ENCODE assay signal across 7 cellular contexts in genomic region chr20:35456700-35457099, GRCh38. TPM values are rescaled to one million over a fixed set of nuclear protein-coding genes. Genes with fewer than 3 reads are reported as not detected.
DNase-seq lines count a peak whose midpoint lies in the region; ATAC-seq, FAIRE-seq and TF ChIP-seq lines count a peak whose summit lies in the region.
"Not testable (repeated sequence)": the region's sequence is repeated elsewhere in the genome, so short reads cannot be mapped to it uniquely, and the experiment has no call there.

No MANE protein-coding gene starts in this region.

- peaks cover 37% of the 10 kb centered on the region for H3K79me2 ChIP-seq in DOHH2 (ENCODE audit: control insufficient read depth, low read length)
- peaks cover 16% of the 10 kb centered on the region for H3K79me2 ChIP-seq in keratinocyte (ENCODE audit: control insufficient read depth, insufficient read depth, low read length)
- H3K79me2 ChIP-seq in neural progenitor cell (ENCODE audit: low read depth): peaks cover 41% of the 10 kb centered on the region

- peaks cover 26% of the 10 kb centered on the region for H3K36me3 ChIP-seq in DOHH2 (ENCODE audit: control insufficient read depth, low read length)
- H3K36me3 ChIP-seq in NT2/D1 (ENCODE audit: insufficient read depth, insufficient read length, low read length): peaks cover 32% of the 10 kb centered on the region
- not testable (repeated sequence) for H3K36me3 ChIP-seq in ectodermal cell (ENCODE audit: control insufficient read depth, insufficient read depth, low read length); neural progenitor cell
- H3K36me3 ChIP-seq in keratinocyte (ENCODE audit: control insufficient read depth in 2 of 2, extremely low read depth in 1 of 2, insufficient read depth in 2 of 2, low read length in 2 of 2): peaks cover 3 to 14% of the 10 kb centered on the region in 2 experiments

- H3K27ac ChIP-seq in DOHH2 (ENCODE audit: low read depth, low read length); ectodermal cell (ENCODE audit: insufficient read depth, low read depth, low read length, poor library complexity, severe bottlenecking); keratinocyte (ENCODE audit: control insufficient read depth, insufficient read depth, low read length); neural progenitor cell: not testable (repeated sequence)

- not testable (repeated sequence) for TF ChIP-seq CTCF in DOHH2 (IDR thresholded peaks at IDR 0.05; ENCODE audit: low read depth, low read length, poor library complexity, severe bottlenecking); activated B cell treated with CpG ODN at 0.5 μM for 24 hours (IDR thresholded peaks at IDR 0.05); keratinocyte (optimal IDR thresholded peaks at IDR 0.05 in 1 of 3, IDR thresholded peaks at IDR 0.05 in 1 of 3, conservative IDR thresholded peaks at IDR 0.05 in 1 of 3; ENCODE audit: extremely low read depth in 1 of 3, insufficient read depth in 2 of 3, low read length in 3 of 3); neural progenitor cell (IDR thresholded peaks at IDR 0.05)

- 0 out of 2 replicates have a peak overlapping the region, but pooled peaks have one; percentile 73 for H3K4me3 ChIP-seq in DOHH2 (ENCODE audit: low read length)
- peak overlapping the region; percentile 81 for H3K4me3 ChIP-seq in NT2/D1 (ENCODE audit: insufficient read length, low read depth)
- H3K4me3 ChIP-seq in ectodermal cell (ENCODE audit: insufficient read depth, low read depth, low read length): peak overlapping the region; percentile 76
- not testable (repeated sequence) for H3K4me3 ChIP-seq in keratinocyte (ENCODE audit: control insufficient read depth in 2 of 3, extremely low read depth in 1 of 3, insufficient read depth in 2 of 3, low read depth in 1 of 3, low read length in 3 of 3)
- peak overlapping the region; percentile 72 for H3K4me3 ChIP-seq in neural progenitor cell

- not testable (repeated sequence) for H3K36me3 Mint-ChIP-seq in activated B cell treated with CpG ODN at 0.5 μM for 24 hours (ENCODE audit: low read depth); activated naive CD4-positive, alpha-beta T cell treated with anti-CD3 and anti-CD28 coated beads, Interleukin-2, amount 50 U/mL, for 24 hours
- peaks cover 15% of the 10 kb centered on the region for H3K36me3 Mint-ChIP-seq in neural progenitor cell

- not testable (repeated sequence) for FAIRE-seq in keratinocyte (lab: Jason Lieb, UNC)

- not testable (repeated sequence) for H3K27ac Mint-ChIP-seq in activated B cell treated with CpG ODN at 0.5 μM for 24 hours; activated naive CD4-positive, alpha-beta T cell treated with anti-CD3 and anti-CD28 coated beads, Interleukin-2, amount 50 U/mL, for 24 hours; neural progenitor cell

- H3K4me1 Mint-ChIP-seq in activated B cell treated with CpG ODN at 0.5 μM for 24 hours (peaks cover 13% of the 10 kb centered on the region), neural progenitor cell (peaks cover 29% of the 10 kb centered on the region)
- peaks cover 33% of the 10 kb centered on the region for H3K4me1 Mint-ChIP-seq in activated naive CD4-positive, alpha-beta T cell treated with anti-CD3 and anti-CD28 coated beads, Interleukin-2, amount 50 U/mL, for 24 hours

- not testable (repeated sequence) for H3K27me3 ChIP-seq in DOHH2 (ENCODE audit: control insufficient read depth, low read length); NT2/D1 (ENCODE audit: insufficient read depth, insufficient read length); ectodermal cell (ENCODE audit: control insufficient read depth, insufficient read depth, low read length, poor library complexity, severe bottlenecking); keratinocyte (ENCODE audit: control insufficient read depth, extremely low read depth, insufficient read depth, low read length); neural progenitor cell

- H3K4me2 ChIP-seq in DOHH2 (ENCODE audit: low read length): peak overlapping the region; percentile 52
- peak overlapping the region; percentile 74 for H3K4me2 ChIP-seq in keratinocyte (ENCODE audit: control insufficient read depth, extremely low read depth, insufficient read depth, low read depth, low read length)
- peak overlapping the region; percentile 90 for H3K4me2 ChIP-seq in neural progenitor cell

- H3K9ac ChIP-seq in NT2/D1 (ENCODE audit: insufficient read length, low read depth); keratinocyte (ENCODE audit: control insufficient read depth, extremely low read depth, insufficient read depth, low read length); neural progenitor cell: not testable (repeated sequence)

- H3K4me1 ChIP-seq in DOHH2 (ENCODE audit: control insufficient read depth, low read length): peaks cover 32% of the 10 kb centered on the region
- not testable (repeated sequence) for H3K4me1 ChIP-seq in NT2/D1 (ENCODE audit: insufficient read depth, insufficient read length); neural progenitor cell
- H3K4me1 ChIP-seq in ectodermal cell (ENCODE audit: control insufficient read depth, insufficient read depth, low read length): peaks cover 10% of the 10 kb centered on the region
- H3K4me1 ChIP-seq in keratinocyte (ENCODE audit: control insufficient read depth, extremely low read depth, insufficient read depth, low read length): peaks cover 12% of the 10 kb centered on the region

- POLR2A ChIA-PET in activated B cell treated with CpG ODN at 0.5 μM for 24 hours (lab: Charles Lee): interaction anchor here (1.3 to 2.1 kb wide), 2 partner anchors 34 to 161 kb away, joined by 4 to 17 read pairs; no protein-coding TSS in a partner anchor

- not testable (repeated sequence) for H4K20me1 ChIP-seq in DOHH2 (ENCODE audit: control insufficient read depth, insufficient read depth, low read depth, low read length); keratinocyte (ENCODE audit: control insufficient read depth, extremely low read depth, insufficient read depth, low read length); neural progenitor cell (ENCODE audit: low read depth)

- H3K9me3 Mint-ChIP-seq in activated B cell treated with CpG ODN at 0.5 μM for 24 hours; activated naive CD4-positive, alpha-beta T cell treated with anti-CD3 and anti-CD28 coated beads, Interleukin-2, amount 50 U/mL, for 24 hours; neural progenitor cell: not testable (repeated sequence)

- DNase-seq in NT2/D1 (ENCODE audit: low read depth, low spot score); activated B cell treated with CpG ODN at 0.5 μM for 24 hours; keratinocyte (ENCODE audit: low read depth, low spot score); neural progenitor cell (ENCODE audit: low spot score): not testable (repeated sequence)

- H3K9me3 ChIP-seq in DOHH2 (ENCODE audit: control insufficient read depth, insufficient read depth, low read length); NT2/D1 (ENCODE audit: insufficient read depth, low read length); ectodermal cell (ENCODE audit: control insufficient read depth, low read length); keratinocyte (ENCODE audit: control insufficient read depth, low read depth, low read length); neural progenitor cell (ENCODE audit: low read depth): not testable (repeated sequence)

- dilution Hi-C loops in keratinocyte (cut with MboI; ENCODE audit: extremely low pct_ligation_motif_present, low sequenced_read_pairs): not testable (repeated sequence)

- H3F3A ChIP-seq in DOHH2 (ENCODE audit: control insufficient read depth, insufficient read depth) (peaks cover 11% of the 10 kb centered on the region; the same call in 1 of the 2 replicates), neural progenitor cell (ENCODE audit: low read depth) (peaks cover 25% of the 10 kb centered on the region)

- H3K4me3 Mint-ChIP-seq in activated B cell treated with CpG ODN at 0.5 μM for 24 hours (peak overlapping the region; percentile 15), neural progenitor cell (peak overlapping the region; percentile 96)
- peak overlapping the region; percentile 95 for H3K4me3 Mint-ChIP-seq in activated naive CD4-positive, alpha-beta T cell treated with anti-CD3 and anti-CD28 coated beads, Interleukin-2, amount 50 U/mL, for 24 hours

- intact Hi-C loops in activated B cell treated with CpG ODN at 0.5 μM for 24 hours (cut with micrococcal nuclease): not testable (repeated sequence)

- CTCF ChIA-PET in activated B cell treated with CpG ODN at 0.5 μM for 24 hours (lab: Charles Lee): interaction anchor here (2.1 kb wide), 1 partner anchor 9 kb away, joined by 10 read pairs; no protein-coding TSS in a partner anchor

- not testable (repeated sequence) for H2AFZ ChIP-seq in keratinocyte (ENCODE audit: control insufficient read depth, low read length); neural progenitor cell (replicated peaks)

- ATAC-seq in activated B cell treated with CpG ODN at 0.5 μM for 24 hours (ENCODE audit: low read depth): not testable (repeated sequence)

- H3K27me3 Mint-ChIP-seq in activated B cell treated with CpG ODN at 0.5 μM for 24 hours; activated naive CD4-positive, alpha-beta T cell treated with anti-CD3 and anti-CD28 coated beads, Interleukin-2, amount 50 U/mL, for 24 hours; neural progenitor cell (ENCODE audit: insufficient read depth, low read depth): not testable (repeated sequence)

- not testable (repeated sequence) for H3K9me1 ChIP-seq in keratinocyte (ENCODE audit: control insufficient read depth, extremely low read depth, insufficient read depth, low read length)

- not testable (repeated sequence) for H3K9me2 ChIP-seq in DOHH2 (replicated peaks; ENCODE audit: control insufficient read depth, low read length)

- 90 to 94% methylated on average over 7 of the region's 7 CpGs for WGBS in ectodermal cell, 2 experiments

RNA-seq across cellular contexts. Expression of gene CEP250, which starts 1.3 kb away (rescaled TPM):
- total RNA-seq in activated B cell treated with CpG ODN at 0.5 μM for 24 hours (49.6 and 54.7 TPM in 2 replicates), neural progenitor cell (ENCODE audit: low replicate concordance) (33.0 and 55.4 TPM in 2 replicates)
- 37.1 TPM for polyA plus RNA-seq in ectodermal cell (2013, experiment 1 of 4)
- 49.2 TPM for polyA plus RNA-seq in ectodermal cell (2013, experiment 2 of 4)
- polyA plus RNA-seq in ectodermal cell (2013, experiment 3 of 4): 29.0 TPM
- polyA plus RNA-seq in ectodermal cell (2013, experiment 4 of 4): 37.0 TPM
- 4.1 to 8.1 TPM (median 5.8 TPM) in 3 replicates for polyA plus RNA-seq in keratinocyte
- 17.0 TPM for polyA plus RNA-seq in keratinocyte (2011; ENCODE audit: low read depth)
- polyA plus RNA-seq in keratinocyte (2011; cell fraction: cytosol; rRNA removed): 4.0 and 6.4 TPM in 2 replicates
- 27.4 and 31.1 TPM in 2 replicates for polyA plus RNA-seq in keratinocyte (2011; cell fraction: nucleus; rRNA removed)
- 8.5 and 18.7 TPM in 2 replicates for polyA plus RNA-seq in keratinocyte (2012; ENCODE audit: low replicate concordance)
- 8.2 to 33.2 TPM (median 14.0 TPM) in 3 replicates for polyA minus RNA-seq in keratinocyte
- 3.6 TPM for polyA minus RNA-seq in keratinocyte (2011; cell fraction: cytosol; rRNA and poly(A)+ RNA removed)
- 5.5 and 12.3 TPM in 2 replicates for polyA minus RNA-seq in keratinocyte (2011; cell fraction: nucleus; rRNA and poly(A)+ RNA removed)

RNA-seq across cellular contexts. Expression of gene GDF5, which starts 18.7 kb away (rescaled TPM):
- total RNA-seq in activated B cell treated with CpG ODN at 0.5 μM for 24 hours (not detected in 2 replicates), neural progenitor cell (ENCODE audit: low replicate concordance) (0.28 and 0.43 TPM in 2 replicates)
- 0.26 TPM for polyA plus RNA-seq in ectodermal cell (2013, experiment 1 of 4)
- 0.41 TPM for polyA plus RNA-seq in ectodermal cell (2013, experiment 2 of 4)
- polyA plus RNA-seq in ectodermal cell (2013, experiment 3 of 4): 0.21 TPM
- 0.45 TPM for polyA plus RNA-seq in ectodermal cell (2013, experiment 4 of 4)
- 0.06 to 0.12 TPM (median 0.07 TPM) in 3 replicates for polyA plus RNA-seq in keratinocyte
- polyA plus RNA-seq in keratinocyte (2011; ENCODE audit: low read depth): not detected
- 0.02 and 0.09 TPM in 2 replicates for polyA plus RNA-seq in keratinocyte (2011; cell fraction: cytosol; rRNA removed)
- polyA plus RNA-seq in keratinocyte (2011; cell fraction: nucleus; rRNA removed): 0.13 TPM in 2 replicates
- polyA plus RNA-seq in keratinocyte (2012; ENCODE audit: low replicate concordance): 0.10 TPM in 1 of 2 replicates, not detected in the other
- polyA minus RNA-seq in keratinocyte: 0.06 to 0.56 TPM (median 0.30 TPM) in 3 replicates
- polyA minus RNA-seq in keratinocyte (2011; cell fraction: cytosol; rRNA and poly(A)+ RNA removed): not detected
- not detected in 2 replicates for polyA minus RNA-seq in keratinocyte (2011; cell fraction: nucleus; rRNA and poly(A)+ RNA removed)

RNA-seq across cellular contexts. Expression of gene UQCC1, which starts 44.9 kb away (rescaled TPM):
- total RNA-seq in activated B cell treated with CpG ODN at 0.5 μM for 24 hours (52.9 and 58.3 TPM in 2 replicates), neural progenitor cell (ENCODE audit: low replicate concordance) (49.4 and 51.6 TPM in 2 replicates)
- 69.1 TPM for polyA plus RNA-seq in ectodermal cell (2013, experiment 1 of 4)
- 63.0 TPM for polyA plus RNA-seq in ectodermal cell (2013, experiment 2 of 4)
- polyA plus RNA-seq in ectodermal cell (2013, experiment 3 of 4): 49.0 TPM
- polyA plus RNA-seq in ectodermal cell (2013, experiment 4 of 4): 58.7 TPM
- 24.4 to 38.8 TPM (median 38.5 TPM) in 3 replicates for polyA plus RNA-seq in keratinocyte
- 29.8 TPM for polyA plus RNA-seq in keratinocyte (2011; ENCODE audit: low read depth)
- polyA plus RNA-seq in keratinocyte (2011; cell fraction: cytosol; rRNA removed): 18.4 and 21.0 TPM in 2 replicates
- 102 and 106 TPM in 2 replicates for polyA plus RNA-seq in keratinocyte (2011; cell fraction: nucleus; rRNA removed)
- 30.4 and 34.2 TPM in 2 replicates for polyA plus RNA-seq in keratinocyte (2012; ENCODE audit: low replicate concordance)
- polyA minus RNA-seq in keratinocyte: 18.3 to 30.6 TPM (median 19.7 TPM) in 3 replicates
- 16.5 TPM for polyA minus RNA-seq in keratinocyte (2011; cell fraction: cytosol; rRNA and poly(A)+ RNA removed)
- polyA minus RNA-seq in keratinocyte (2011; cell fraction: nucleus; rRNA and poly(A)+ RNA removed): 33.8 and 54.8 TPM in 2 replicates

Comparison
In these comparisons a context has a peak if more than half of its experiments do, and no peak if none do; other contexts are left out.
1. H3K4me3 Mint-ChIP-seq: peak in every context shown above with its lines; median percentile 96 in neural progenitor cell; 95 in activated naive CD4-positive, alpha-beta T cell treated with anti-CD3 and anti-CD28 coated beads, Interleukin-2, amount 50 U/mL, for 24 hours; 15 in activated B cell treated with CpG ODN at 0.5 μM for 24 hours.